Comparison of ENCODE assay signal across 24 cellular contexts in the genomic region with DNA sequence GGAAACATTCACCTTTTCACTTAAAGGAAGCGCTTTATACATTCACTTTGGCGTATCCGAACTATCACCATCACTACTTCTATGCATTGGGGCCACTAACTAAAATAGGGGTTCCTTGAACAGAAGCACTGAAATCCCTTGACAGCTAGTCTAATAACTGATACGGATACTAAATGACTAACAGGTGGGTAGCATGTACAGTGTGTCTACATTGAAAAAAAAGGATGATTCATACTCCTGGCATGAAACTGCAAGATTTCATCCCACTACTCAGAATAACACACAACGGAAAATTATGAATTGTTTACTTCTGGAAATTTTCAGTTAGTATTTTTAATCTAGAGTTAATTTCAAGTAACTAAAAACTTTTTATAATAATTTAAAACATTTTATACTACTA.
DNase-seq lines count a peak whose midpoint lies in the region; ATAC-seq, FAIRE-seq and TF ChIP-seq lines count a peak whose summit lies in the region.
"Had no signal": no experiment of that assay in that cellular context is flagged by ENCODE, and none has a peak within 500 bp of the region (broad histone marks: within the 10 kb centered on the region; RNA-seq: fewer than 3 reads in every experiment).

No MANE protein-coding gene starts in this region.

- no peak for TF ChIP-seq POLR2A in GM12891 (IDR thresholded peaks at IDR 0.05; ENCODE audit: low read depth, low read length)

- H3K27me3 Mint-ChIP-seq in WTC11 (ENCODE audit: low read depth) = no peaks in the 10 kb centered on the region
- H3K27me3 Mint-ChIP-seq: activated CD4-positive, alpha-beta T cell treated with anti-CD3 and anti-CD28 coated beads, Interleukin-2, amount 10 ng/mL, durations not matched to agents 7 days and 5 days; activated naive CD4-positive, alpha-beta T cell treated with anti-CD3 and anti-CD28 coated beads, Interleukin-2, amount 50 U/mL, for 24 hours; central memory CD8-positive, alpha-beta T cell; memory B cell; stimulated activated memory B cell treated with anti-CD40 and anti-IgM and Interleukin-4, amounts not matched to agents 10 μg/mL and 1 μg/mL and 100 μg/mL, for 72 hours had no signal

- POLR2A ChIA-PET in WTC11 (lab: Charles Lee) = no interaction called here

- DNase-seq in HT1080 (ENCODE audit: low read depth) (peak; percentile 53), WTC11 (ENCODE audit: low spot score) (no peak), fibroblast of pulmonary artery (ENCODE audit: low read depth) (peak; percentile 15), 8988T (no peak), GM12891 (ENCODE audit: insufficient read length, low spot score) (no peak), DMS 273 (lab: John Stamatoyannopoulos, UW; ENCODE audit: unreplicated experiment) (no peak)
- no peak for DNase-seq in stimulated activated CD4-positive, alpha-beta T cell treated with anti-CD3 and anti-CD28 coated beads, Interleukin-4, amount 100 ng/mL, for 24 hours
- DNase-seq: activated CD4-positive, alpha-beta T cell treated with anti-CD3 and anti-CD28 coated beads, Interleukin-2, amount 10 ng/mL, durations not matched to agents 7 days and 5 days; C1 segment of cervical spinal cord; dorsolateral prefrontal cortex; heart left ventricle; NCI-H146; posterior cingulate gyrus; right lobe of liver; stimulated activated CD4-positive, alpha-beta T cell treated with anti-CD3 and anti-CD28 coated beads, Interleukin-12 subunit alpha, Interleukin-12 subunit beta, amount 100 ng/mL, for 4 hours; stimulated activated CD4-positive, alpha-beta T cell treated with anti-CD3 and anti-CD28 coated beads, Interleukin-4, amount 100 ng/mL, for 1 hour; upper lobe of right lung; WERI-Rb-1 had no signal

- no peak overlapping the region for H3K4me3 Mint-ChIP-seq in WTC11
- H3K4me3 Mint-ChIP-seq: activated CD4-positive, alpha-beta T cell treated with anti-CD3 and anti-CD28 coated beads, Interleukin-2, amount 10 ng/mL, durations not matched to agents 7 days and 5 days; activated naive CD4-positive, alpha-beta T cell treated with anti-CD3 and anti-CD28 coated beads, Interleukin-2, amount 50 U/mL, for 24 hours; activated T-helper 1 cell treated with anti-CD3 and anti-CD28 coated beads, Interleukin-12 subunit alpha, Interleukin-12 subunit beta, Interleukin-2, Interleukin-4 antibody, amounts not matched to agents 30 ng/mL and 10 ng/mL and 1 ng/mL, durations not matched to agents 14 hours and 24 hours and 36 hours; central memory CD8-positive, alpha-beta T cell; memory B cell; stimulated activated memory B cell treated with anti-CD40 and anti-IgM and Interleukin-4, amounts not matched to agents 10 μg/mL and 1 μg/mL and 100 μg/mL, for 72 hours had no signal

- no peak overlapping the region for H3K4me3 ChIP-seq in fibroblast of pulmonary artery (replicated peaks; ENCODE audit: low read depth, low read length)
- H3K4me3 ChIP-seq: dorsolateral prefrontal cortex, heart left ventricle, right lobe of liver, upper lobe of right lung had no signal

- peak; percentile 39 for FAIRE-seq in A204.1 (lab: Jason Lieb, UNC)
- FAIRE-seq in GM12891 (lab: Jason Lieb, UNC) = no peak

- peaks cover 69% of the 10 kb centered on the region for H3K36me3 Mint-ChIP-seq in WTC11

- H3K27ac Mint-ChIP-seq in WTC11 = peak overlapping the region; percentile 57; the same call in 1 of the 2 replicates
- H3K27ac Mint-ChIP-seq: activated CD4-positive, alpha-beta T cell treated with anti-CD3 and anti-CD28 coated beads, Interleukin-2, amount 10 ng/mL, durations not matched to agents 7 days and 5 days; activated naive CD4-positive, alpha-beta T cell treated with anti-CD3 and anti-CD28 coated beads, Interleukin-2, amount 50 U/mL, for 24 hours had no signal

- TF ChIP-seq CTCF in WTC11 (IDR thresholded peaks at IDR 0.05) (no peak), fibroblast of pulmonary artery (IDR thresholded peaks at IDR 0.05; ENCODE audit: low read length, missing control alignments) (no peak)

- ATAC-seq in WTC11 = no peak
- ATAC-seq: heart left ventricle; right lobe of liver; stimulated activated memory B cell treated with anti-CD40 and anti-IgM and Interleukin-4, amounts not matched to agents 10 μg/mL and 1 μg/mL and 100 μg/mL, for 72 hours; upper lobe of right lung had no signal

- no peaks in the 10 kb centered on the region for H3K4me1 Mint-ChIP-seq in WTC11
- H3K4me1 Mint-ChIP-seq: activated naive CD4-positive, alpha-beta T cell treated with anti-CD3 and anti-CD28 coated beads, Interleukin-2, amount 50 U/mL, for 24 hours; central memory CD8-positive, alpha-beta T cell; memory B cell had no signal

- CTCF ChIA-PET in WTC11 (lab: Charles Lee) = no interaction called here

- no peaks in the 10 kb centered on the region for H3K9me3 Mint-ChIP-seq in WTC11
- H3K9me3 Mint-ChIP-seq: activated CD4-positive, alpha-beta T cell treated with anti-CD3 and anti-CD28 coated beads, Interleukin-2, amount 10 ng/mL, durations not matched to agents 7 days and 5 days; activated naive CD4-positive, alpha-beta T cell treated with anti-CD3 and anti-CD28 coated beads, Interleukin-2, amount 50 U/mL, for 24 hours; activated T-helper 1 cell treated with anti-CD3 and anti-CD28 coated beads, Interleukin-12 subunit alpha, Interleukin-12 subunit beta, Interleukin-2, Interleukin-4 antibody, amounts not matched to agents 30 ng/mL and 10 ng/mL and 1 ng/mL, durations not matched to agents 14 hours and 24 hours and 36 hours; central memory CD8-positive, alpha-beta T cell; memory B cell; stimulated activated memory B cell treated with anti-CD40 and anti-IgM and Interleukin-4, amounts not matched to agents 10 μg/mL and 1 μg/mL and 100 μg/mL, for 72 hours had no signal

TF ChIP-seq in WTC11, 78 proteins besides CTCF, POLR2A, EP300 and RAD21 (continues in another document):
- TF ChIP-seq GTF2I (CRISPR knock-in tag; conservative IDR thresholded peaks at IDR 0.05) = no peak
- no peak for TF ChIP-seq ZNF138 (CRISPR knock-in tag; conservative IDR thresholded peaks at IDR 0.05)
- TF ChIP-seq AFF4 (CRISPR knock-in tag; IDR thresholded peaks at IDR 0.05; ENCODE audit: borderline replicate concordance) = no peak
- TF ChIP-seq ELF4 (CRISPR knock-in tag; IDR thresholded peaks at IDR 0.05; ENCODE audit: low read depth) = no peak
- TF ChIP-seq JUN (CRISPR knock-in tag; IDR thresholded peaks at IDR 0.05) = no peak

TF ChIP-seq in GM12891, 5 proteins besides CTCF, POLR2A, EP300 and RAD21:
- TF ChIP-seq POLR2AphosphoS5 (IDR thresholded peaks at IDR 0.05; ENCODE audit: low read depth, low read length) = no peak
- TF ChIP-seq SPI1 (IDR thresholded peaks at IDR 0.05; ENCODE audit: low read depth, low read length) = no peak
- TF ChIP-seq TAF1 (IDR thresholded peaks at IDR 0.05; ENCODE audit: low read depth, low read length) = no peak
- TF ChIP-seq POU2F2 (IDR thresholded peaks at IDR 0.05; ENCODE audit: low read depth, low read length) = no peak
- no peak for TF ChIP-seq PAX5 (IDR thresholded peaks at IDR 0.05; ENCODE audit: insufficient read depth, low read length, severe bottlenecking)

Comparison
In these comparisons a context has a peak if more than half of its experiments do, and no peak if none do; other contexts are left out.
1. DNase-seq: peak in HT1080 (single experiment) and fibroblast of pulmonary artery (single experiment); none in WTC11 (single experiment), stimulated activated CD4-positive, alpha-beta T cell treated with anti-CD3 and anti-CD28 coated beads, Interleukin-4, amount 100 ng/mL, for 24 hours (single experiment), 8988T (single experiment), GM12891 (single experiment) and DMS 273 (single experiment).